ENCODE assay signal across 9 cellular contexts in genomic region chr11:1749020-1749758, GRCh38. TPM values are rescaled to one million over a fixed set of nuclear protein-coding genes. Genes with fewer than 3 reads are reported as not detected.
DNase-seq lines count a peak whose midpoint lies in the region; ATAC-seq and TF ChIP-seq lines count a peak whose summit lies in the region.
"Had no signal": no experiment of that assay in that cellular context is flagged by ENCODE, and none has a peak within 500 bp of the region (broad histone marks: within the 10 kb centered on the region; RNA-seq: fewer than 3 reads in every experiment).

No MANE protein-coding gene starts in this region.

- TF ChIP-seq EP300 in tibial nerve (IDR thresholded peaks at IDR 0.05) = no peak

- peaks cover 2% of the 10 kb centered on the region for H3K36me3 Mint-ChIP-seq in activated CD4-positive, alpha-beta T cell treated with anti-CD3 and anti-CD28 coated beads for 36 hours (ENCODE audit: low read depth)

- H3K4me1 ChIP-seq in breast epithelium = peaks cover 0 to 6% of the 10 kb centered on the region in 2 donors
- peaks cover 0 to 61% (median 24%) of the 10 kb centered on the region in 4 donors for H3K4me1 ChIP-seq in tibial nerve

- POLR2A ChIA-PET in activated CD4-positive, alpha-beta T cell treated with anti-CD3 and anti-CD28 coated beads for 36 hours (lab: Charles Lee) = interaction anchor here (0.6 kb wide), 1 partner anchor 383 kb away, joined by 3 read pairs; no protein-coding TSS in a partner anchor

- TF ChIP-seq CTCF in breast epithelium (IDR thresholded peaks at IDR 0.05) (no peak), tibial nerve (IDR thresholded peaks at IDR 0.05) (no peak)

- H3K27ac Mint-ChIP-seq in activated CD4-positive, alpha-beta T cell treated with anti-CD3 and anti-CD28 coated beads for 36 hours = no peak overlapping the region

- peak overlapping the region; percentile 23 for H3K4me3 Mint-ChIP-seq in activated CD4-positive, alpha-beta T cell treated with anti-CD3 and anti-CD28 coated beads for 36 hours

- H3K4me3 ChIP-seq in breast epithelium (peak overlapping the region; percentile 33 to 65 (median 55)), tibial nerve (peak overlapping the region; percentile 23 to 51 (median 42))

- peak overlapping the region; percentile 28 to 52 for H3K27ac ChIP-seq in breast epithelium
- peak overlapping the region; percentile 27 to 83 (median 66) for H3K27ac ChIP-seq in tibial nerve

- peaks cover 14% of the 10 kb centered on the region for H3K27me3 Mint-ChIP-seq in activated CD4-positive, alpha-beta T cell treated with anti-CD3 and anti-CD28 coated beads for 36 hours

- intact Hi-C loops in activated CD4-positive, alpha-beta T cell treated with anti-CD3 and anti-CD28 coated beads for 36 hours (cut with DNase I, micrococcal nuclease) = no loop called here
- intact Hi-C loops in breast epithelium (cut with DNase I; ENCODE audit: low total_unique reads) = no loop called here

- H3K9me3 ChIP-seq in breast epithelium = no peaks in the 10 kb centered on the region
- H3K9me3 ChIP-seq in tibial nerve = no peaks in the 10 kb centered on the region

- DNase-seq in activated CD4-positive, alpha-beta T cell treated with anti-CD3 and anti-CD28 coated beads for 36 hours = no peak
- no peak for DNase-seq in activated CD4-positive, alpha-beta T cell treated with anti-CD3 and anti-CD28 coated beads, Interleukin-2, amount 50 U/mL, for 4 hours
- no peak for DNase-seq in breast epithelium (ENCODE audit: low spot score in 2 of 2)
- DNase-seq in kidney tubule cell (ENCODE audit: low spot score) = peak; percentile 29
- no peak for DNase-seq in tibial nerve (ENCODE audit: low spot score in 2 of 2)
- no peak for DNase-seq in COR-L47 (lab: John Stamatoyannopoulos, UW)

- TF ChIP-seq POLR2A in breast epithelium (IDR thresholded peaks at IDR 0.05) (no peak), tibial nerve (IDR thresholded peaks at IDR 0.05) (no peak)

- peaks cover 18% of the 10 kb centered on the region for H3K4me1 Mint-ChIP-seq in activated CD4-positive, alpha-beta T cell treated with anti-CD3 and anti-CD28 coated beads for 36 hours

- H3K36me3 ChIP-seq in breast epithelium (no peaks in the 10 kb centered on the region), tibial nerve (peaks cover 0 to 30% (median 7%) of the 10 kb centered on the region in 3 donors)

- H3K9me3 Mint-ChIP-seq in activated CD4-positive, alpha-beta T cell treated with anti-CD3 and anti-CD28 coated beads for 36 hours (ENCODE audit: low read depth) = peaks cover 4% of the 10 kb centered on the region

- ATAC-seq in activated CD4-positive, alpha-beta T cell treated with anti-CD3 and anti-CD28 coated beads for 36 hours = peak; percentile 43
- no peak for ATAC-seq in GM19463 (IDR thresholded peaks at IDR 0.05; ENCODE audit: unreplicated experiment)
- ATAC-seq in HG03159 (IDR thresholded peaks at IDR 0.05; ENCODE audit: unreplicated experiment) = no peak

- CTCF ChIA-PET in activated CD4-positive, alpha-beta T cell treated with anti-CD3 and anti-CD28 coated beads for 36 hours (lab: Charles Lee) = no interaction called here

- H3K27me3 ChIP-seq in breast epithelium = peaks cover 0 to 21% of the 10 kb centered on the region in 2 donors
- H3K27me3 ChIP-seq in tibial nerve = peaks cover 0 to 12% of the 10 kb centered on the region in 2 donors

- WGBS in tibial nerve, 2 donors = 6 to 7% methylated on average over 38 to 50 of the region's 59 CpGs

RNA-seq across cellular contexts. Expression of gene IFITM10, which starts 1.2 kb away (rescaled TPM):
- under 1 TPM in 1 of 2 experiments, not detected in 1; 0.21 TPM for total RNA-seq in activated CD4-positive, alpha-beta T cell treated with anti-CD3 and anti-CD28 coated beads for 36 hours
- total RNA-seq in breast epithelium = 10 to 100 TPM in 1 of 3 donors, 1 to 10 TPM in 1, under 1 TPM in 1; 0.33 to 14.0 (median 1.4) TPM
- 10 to 100 TPM in 2 of 4 donors, 1 to 10 TPM in 2; 5.9 to 54.9 (median 13.8) TPM for total RNA-seq in tibial nerve

RNA-seq across cellular contexts. Expression of gene CTSD, which starts 14.5 kb away (rescaled TPM):
- total RNA-seq in activated CD4-positive, alpha-beta T cell treated with anti-CD3 and anti-CD28 coated beads for 36 hours = 10 to 100 TPM; 38.8 to 41.5 TPM
- total RNA-seq in breast epithelium = 100 to 1,000 TPM; 244 to 694 (median 667) TPM
- 100 to 1,000 TPM; 385 to 583 (median 429) TPM for total RNA-seq in tibial nerve

RNA-seq across cellular contexts. Expression of gene KRTAP5-6, which starts 52.2 kb away (rescaled TPM):
- not detected for total RNA-seq in activated CD4-positive, alpha-beta T cell treated with anti-CD3 and anti-CD28 coated beads for 36 hours
- total RNA-seq in breast epithelium (not detected), tibial nerve (not detected)
- total RNA-seq: T-helper 1 cell treated with Interleukin-12 subunit alpha and Interleukin-12 subunit beta and Interleukin-4 antibody, amounts not matched to agents 30 ng/mL and 1 ng/mL, for 36 hours had no signal

Comparison
In these comparisons a context has a peak if more than half of its experiments do, and no peak if none do; other contexts are left out.
1. RNA of gene CTSD, which starts 14.5 kb away (total RNA-seq): 244 to 694 TPM in breast epithelium and 385 to 583 TPM in tibial nerve; 38.8 to 41.5 TPM in activated CD4-positive, alpha-beta T cell treated with anti-CD3 and anti-CD28 coated beads for 36 hours; every median in the first group is over 4 times any median in the second.